ENCODE assay signal across 17 cellular contexts in the genomic region with DNA sequence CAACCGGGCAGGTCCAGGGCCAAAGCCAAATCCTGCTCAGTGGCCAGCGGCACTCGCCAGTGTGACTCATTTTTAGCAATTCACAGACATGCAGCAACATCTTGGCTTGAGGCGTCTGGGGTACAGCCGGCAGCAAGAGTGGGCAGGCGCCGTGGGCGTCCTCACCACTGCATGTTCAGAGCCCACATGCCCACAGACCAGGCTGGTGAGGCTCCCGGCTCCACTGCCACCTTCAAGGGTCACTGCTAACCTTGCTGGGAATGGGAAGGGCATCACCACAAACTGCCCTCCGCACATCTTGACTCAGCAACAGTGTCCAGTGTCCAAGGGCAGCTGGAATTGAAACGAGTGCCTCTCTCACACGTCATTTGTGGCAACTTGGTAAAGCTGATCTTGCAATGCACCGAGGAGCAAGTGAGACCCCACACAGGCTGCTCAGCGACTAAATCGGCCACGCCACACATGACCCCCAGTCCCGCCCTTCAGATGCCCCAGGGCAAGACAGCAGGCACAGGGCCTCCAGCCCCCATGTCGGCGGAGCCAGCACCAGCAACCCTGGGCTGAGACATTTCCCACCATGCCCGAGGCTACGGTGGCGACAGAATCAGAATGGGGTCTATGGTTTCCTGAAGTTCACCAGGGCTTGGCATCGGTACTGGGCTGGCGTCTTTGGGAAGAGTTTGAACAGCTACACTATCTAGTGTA.
DNase-seq lines count a peak whose midpoint lies in the region; ATAC-seq and TF ChIP-seq lines count a peak whose summit lies in the region.
"Had no signal": no experiment of that assay in that cellular context is flagged by ENCODE, and none has a peak within 500 bp of the region (broad histone marks: within the 10 kb centered on the region; RNA-seq: fewer than 3 reads in every experiment).

No MANE protein-coding gene starts in this region.

- ATAC-seq in GM21528 (IDR thresholded peaks at IDR 0.05; ENCODE audit: low FRiP score, unreplicated experiment) (no peak), GM19351 (IDR thresholded peaks at IDR 0.05; ENCODE audit: unreplicated experiment) (no peak)
- ATAC-seq: activated CD8-positive, alpha-beta T cell treated with anti-CD3 and anti-CD28 coated beads, Interleukin-2, amount 10 ng/mL, durations not matched to agents 7 days and 5 days; K562; SK-N-SH treated with all-trans-retinoic acid at 6 μM for 48 hours had no signal

- POLR2A ChIA-PET in MCF 10A (lab: Yijun Ruan, JAX) = no interaction called here

- no peak for TF ChIP-seq POLR2A in breast epithelium (IDR thresholded peaks at IDR 0.05)

- H3K4me3 Mint-ChIP-seq in MCF 10A (ENCODE audit: unreplicated experiment) (no peak overlapping the region), glutamatergic neuron (ENCODE audit: unreplicated experiment) (peak overlapping the region; percentile 13)
- H3K4me3 Mint-ChIP-seq: activated CD8-positive, alpha-beta T cell treated with anti-CD3 and anti-CD28 coated beads, Interleukin-2, amount 10 ng/mL, durations not matched to agents 7 days and 5 days; CD8-positive, alpha-beta memory T cell had no signal

- BruUV-seq in MCF 10A (replicated peaks; lab: Mats Ljungman, UMichigan) = no TSS peak

- no peaks in the 10 kb centered on the region for H3K27me3 Mint-ChIP-seq in MCF 10A (ENCODE audit: insufficient read depth, unreplicated experiment)
- H3K27me3 Mint-ChIP-seq in glutamatergic neuron (ENCODE audit: unreplicated experiment) = peaks cover 11% of the 10 kb centered on the region

- no peaks in the 10 kb centered on the region for H3K27me3 ChIP-seq in breast epithelium
- H3K27me3 ChIP-seq: tibial artery had no signal

- no peak overlapping the region for H3K27ac Mint-ChIP-seq in MCF 10A (ENCODE audit: low read depth, unreplicated experiment)
- H3K27ac Mint-ChIP-seq in glutamatergic neuron (ENCODE audit: unreplicated experiment) = peak overlapping the region; percentile 8
- H3K27ac Mint-ChIP-seq: activated CD8-positive, alpha-beta T cell treated with anti-CD3 and anti-CD28 coated beads, Interleukin-2, amount 10 ng/mL, durations not matched to agents 7 days and 5 days had no signal

- H3K9me3 ChIP-seq in breast epithelium = no peaks in the 10 kb centered on the region
- H3K9me3 ChIP-seq: tibial artery had no signal

- DNase-seq in MCF 10A (ENCODE audit: unreplicated experiment) (peak; percentile 53), breast epithelium (ENCODE audit: low spot score in 2 of 2) (no peak), amniotic epithelial cell (ENCODE audit: low read depth) (peak; percentile 46), glutamatergic neuron (no peak), OCI-M1 (lab: John Stamatoyannopoulos, UW) (no peak), DMS79 treated with DMSO at 0.1 percent for 48 hours (lab: John Stamatoyannopoulos, UW) (no peak)
- DNase-seq: 8988T; activated CD8-positive, alpha-beta T cell treated with anti-CD3 and anti-CD28 coated beads, Interleukin-2, amount 10 ng/mL, durations not matched to agents 7 days and 5 days; activated gamma-delta T cell treated with Interleukin-2 at 50 U/mL for 16 hours; CD8-positive, alpha-beta memory T cell; NCI-H1417; stimulated activated CD4-positive, alpha-beta T cell treated with anti-CD3 and anti-CD28 coated beads, Interleukin-15, amount 100 ng/mL, for 24 hours had no signal

- no peak overlapping the region for H3K4me3 ChIP-seq in breast epithelium
- H3K4me3 ChIP-seq: K562, tibial artery had no signal

- no peak for TF ChIP-seq CTCF in MCF 10A (IDR thresholded peaks at IDR 0.05; ENCODE audit: unreplicated experiment)
- TF ChIP-seq CTCF in breast epithelium (IDR thresholded peaks at IDR 0.05) = no peak
- TF ChIP-seq CTCF in glutamatergic neuron (IDR thresholded peaks at IDR 0.05; ENCODE audit: partially characterized antibody, unreplicated experiment) = no peak

- intact Hi-C loops in MCF 10A (cut with micrococcal nuclease) (no loop called here), breast epithelium (cut with DNase I; ENCODE audit: low total_unique reads) (no loop called here)

- no peaks in the 10 kb centered on the region for H3K4me1 ChIP-seq in breast epithelium
- H3K4me1 ChIP-seq: tibial artery had no signal

- H3K4me1 Mint-ChIP-seq in MCF 10A (ENCODE audit: insufficient read depth, unreplicated experiment) (peaks cover 9% of the 10 kb centered on the region), glutamatergic neuron (ENCODE audit: low read depth, unreplicated experiment) (peaks cover 41% of the 10 kb centered on the region)
- H3K4me1 Mint-ChIP-seq: CD8-positive, alpha-beta memory T cell had no signal

- CTCF ChIA-PET in MCF 10A (lab: Yijun Ruan, JAX) = interaction anchor here (0.8 to 1.4 kb wide), 2 partner anchors 8 to 82 kb away, joined by 4 to 5 read pairs; no protein-coding TSS in a partner anchor

- no peaks in the 10 kb centered on the region for H3K9me3 Mint-ChIP-seq in MCF 10A (ENCODE audit: unreplicated experiment)
- peaks cover 7% of the 10 kb centered on the region for H3K9me3 Mint-ChIP-seq in glutamatergic neuron (ENCODE audit: unreplicated experiment)
- H3K9me3 Mint-ChIP-seq: CD8-positive, alpha-beta memory T cell had no signal

- H3K36me3 Mint-ChIP-seq in MCF 10A (ENCODE audit: insufficient read depth, unreplicated experiment) (no peaks in the 10 kb centered on the region), glutamatergic neuron (ENCODE audit: unreplicated experiment) (no peaks in the 10 kb centered on the region)

- H3K27ac ChIP-seq in breast epithelium = no peak overlapping the region
- H3K27ac ChIP-seq: tibial artery had no signal

- no peaks in the 10 kb centered on the region for H3K36me3 ChIP-seq in breast epithelium
- H3K36me3 ChIP-seq: tibial artery had no signal

Comparison
In these comparisons a context has a peak if more than half of its experiments do, and no peak if none do; other contexts are left out.
1. DNase-seq: peak in MCF 10A (single experiment) and amniotic epithelial cell (single experiment); none in breast epithelium (0 of 2), glutamatergic neuron (single experiment), OCI-M1 (single experiment) and DMS79 treated with DMSO at 0.1 percent for 48 hours (single experiment).